ENCODE assay signal across 8 cellular contexts in genomic region chr5:151051066-151051930, GRCh38. TPM values are rescaled to one million over a fixed set of nuclear protein-coding genes. Genes with fewer than 3 reads are reported as not detected.
A peak's percentile ranks its signal among the peaks of the same experiment; 100 is the strongest.
DNase-seq lines count a peak whose midpoint lies in the region; ATAC-seq and TF ChIP-seq lines count a peak whose summit lies in the region.

No MANE protein-coding gene starts in this region.

- peaks cover 6 to 45% (median 15%) of the 10 kb centered on the region in 9 donors for H3K4me1 ChIP-seq in heart right ventricle

- no peaks in the 10 kb centered on the region for H3K27me3 ChIP-seq in heart right ventricle

- H3K27ac Mint-ChIP-seq in Calu3 (ENCODE audit: unreplicated experiment), result peak overlapping the region; percentile 2

- no peak overlapping the region for H3K4me3 ChIP-seq in heart right ventricle

- peaks cover 97% of the 10 kb centered on the region for H3K36me3 Mint-ChIP-seq in Calu3 (ENCODE audit: insufficient read depth, unreplicated experiment)

- H3K4me3 Mint-ChIP-seq in Calu3 (ENCODE audit: low read depth, unreplicated experiment), result no peak overlapping the region

- DNase-seq in Calu3, result peak; percentile 86
- DNase-seq in T follicular helper cell (ENCODE audit: low read depth), result peak; percentile 56
- DNase-seq in activated naive CD8-positive, alpha-beta T cell treated with anti-CD3 and anti-CD28 coated beads, Interleukin-2, amount 50 U/mL, for 16 hours (ENCODE audit: low read depth, low spot score), result peak; percentile 40
- peak; percentile 81 to 88 for DNase-seq in heart right ventricle
- DNase-seq in renal cortical epithelial cell (ENCODE audit: low read depth), result peak; percentile 79

- CTCF ChIA-PET in Calu3 (lab: Charles Lee), result interaction anchor here (0.7 to 9.4 kb wide), 17 partner anchors 10 to 114 kb away, joined by 3 to 140 read pairs (median 6); partner anchors contain the start of gene TNIP1

- TF ChIP-seq RAD21 in Ishikawa (IDR thresholded peaks at IDR 0.05; ENCODE audit: low read depth), result peak; percentile 90

- H3K27me3 Mint-ChIP-seq in Calu3 (ENCODE audit: unreplicated experiment), result no peaks in the 10 kb centered on the region

- no TSS peak for BruUV-seq in Calu3 (replicated peaks; lab: Mats Ljungman, UMichigan)

- peaks cover 65% of the 10 kb centered on the region for H3K4me1 Mint-ChIP-seq in Calu3 (ENCODE audit: low read depth, unreplicated experiment)

- no peak for TF ChIP-seq EP300 in Ishikawa (IDR thresholded peaks at IDR 0.05; ENCODE audit: borderline replicate concordance)

- peaks cover 0 to 100% (median 52%) of the 10 kb centered on the region in 9 donors for H3K36me3 ChIP-seq in heart right ventricle

- TF ChIP-seq CTCF in Calu3 (IDR thresholded peaks at IDR 0.05; ENCODE audit: unreplicated experiment) (peak; percentile 88), heart right ventricle (IDR thresholded peaks at IDR 0.05) (peak; percentile 69 to 94 (median 88))

- ATAC-seq in GM21367 (IDR thresholded peaks at IDR 0.05; ENCODE audit: unreplicated experiment) (peak; percentile 64), heart right ventricle (peak; percentile 77 to 90 (median 84)), HG03565 (IDR thresholded peaks at IDR 0.05; ENCODE audit: unreplicated experiment) (no peak)

- intact Hi-C loops in Calu3 (cut with micrococcal nuclease; ENCODE audit: unreplicated experiment) (loop anchor here (1.0 to 5.0 kb wide), 3 partner anchors 36 to 113 kb away; no protein-coding TSS in a partner anchor), heart right ventricle (cut with DNase I) (loop anchor here in 8 of 10 donors (1.0 to 10.0 kb wide), 8 partner anchors 50 to 186 kb away; no protein-coding TSS in a partner anchor)

- H3K9me3 ChIP-seq in heart right ventricle, result no peaks in the 10 kb centered on the region

- 67% methylated on average over 6 of the region's 6 CpGs for WGBS in heart right ventricle, 2 donors

- no peaks in the 10 kb centered on the region for H3K9me3 Mint-ChIP-seq in Calu3 (ENCODE audit: low read depth, unreplicated experiment)

- H3K27ac ChIP-seq in heart right ventricle, result peak overlapping the region in 6 of 10 donors; percentile 27 to 54 (median 40)

TF ChIP-seq in Ishikawa, 13 proteins besides CTCF, POLR2A, EP300 and RAD21:
- TF ChIP-seq CREB1 (IDR thresholded peaks at IDR 0.05; ENCODE audit: low read depth), result no peak
- no peak for TF ChIP-seq YY1 (IDR thresholded peaks at IDR 0.05; ENCODE audit: low read depth)
- no peak for TF ChIP-seq TEAD4 (IDR thresholded peaks at IDR 0.05)
- no peak for TF ChIP-seq ZBTB7A (IDR thresholded peaks at IDR 0.05; ENCODE audit: low read depth)
- no peak for TF ChIP-seq EGR1 (IDR thresholded peaks at IDR 0.05)
- no peak for TF ChIP-seq TAF1 (IDR thresholded peaks at IDR 0.05; ENCODE audit: low read depth)
- TF ChIP-seq MAX (IDR thresholded peaks at IDR 0.05), result no peak
- no peak for TF ChIP-seq CEBPB (IDR thresholded peaks at IDR 0.05)
- no peak for TF ChIP-seq NFIC (IDR thresholded peaks at IDR 0.05)
- TF ChIP-seq REST (IDR thresholded peaks at IDR 0.05; ENCODE audit: low read depth), result no peak
- TF ChIP-seq TCF12 (IDR thresholded peaks at IDR 0.05; ENCODE audit: low read depth), result no peak
- no peak for TF ChIP-seq USF1 (IDR thresholded peaks at IDR 0.05)
- no peak for TF ChIP-seq FOXM1 (IDR thresholded peaks at IDR 0.05; ENCODE audit: borderline replicate concordance, low read depth)

RNA-seq across cellular contexts. Expression of gene TNIP1, which starts 29.5 kb away (rescaled TPM):
- total RNA-seq in Calu3 (2022), result 321 and 339 TPM in 2 replicates
- total RNA-seq in heart right ventricle, result 100 to 1,000 TPM; 113 to 130 (median 125) TPM
- polyA plus RNA-seq in heart right ventricle, result 10 to 100 TPM; 63.8 to 78.1 TPM
- total RNA-seq in renal cortical epithelial cell, result 402 and 506 TPM in 2 replicates

RNA-seq across cellular contexts. Expression of gene GPX3, which starts 30.9 kb away (rescaled TPM):
- not detected in 2 replicates for total RNA-seq in Calu3 (2022)
- total RNA-seq in heart right ventricle, result 100 to 1,000 TPM; 208 to 990 (median 601) TPM
- polyA plus RNA-seq in heart right ventricle, result 1,000 to 10,000 TPM; 1,059 to 1,234 TPM
- 5.2 and 102 TPM in 2 replicates for total RNA-seq in renal cortical epithelial cell
